Comparison of ENCODE assay signal across 8 cellular contexts in the genomic region with DNA sequence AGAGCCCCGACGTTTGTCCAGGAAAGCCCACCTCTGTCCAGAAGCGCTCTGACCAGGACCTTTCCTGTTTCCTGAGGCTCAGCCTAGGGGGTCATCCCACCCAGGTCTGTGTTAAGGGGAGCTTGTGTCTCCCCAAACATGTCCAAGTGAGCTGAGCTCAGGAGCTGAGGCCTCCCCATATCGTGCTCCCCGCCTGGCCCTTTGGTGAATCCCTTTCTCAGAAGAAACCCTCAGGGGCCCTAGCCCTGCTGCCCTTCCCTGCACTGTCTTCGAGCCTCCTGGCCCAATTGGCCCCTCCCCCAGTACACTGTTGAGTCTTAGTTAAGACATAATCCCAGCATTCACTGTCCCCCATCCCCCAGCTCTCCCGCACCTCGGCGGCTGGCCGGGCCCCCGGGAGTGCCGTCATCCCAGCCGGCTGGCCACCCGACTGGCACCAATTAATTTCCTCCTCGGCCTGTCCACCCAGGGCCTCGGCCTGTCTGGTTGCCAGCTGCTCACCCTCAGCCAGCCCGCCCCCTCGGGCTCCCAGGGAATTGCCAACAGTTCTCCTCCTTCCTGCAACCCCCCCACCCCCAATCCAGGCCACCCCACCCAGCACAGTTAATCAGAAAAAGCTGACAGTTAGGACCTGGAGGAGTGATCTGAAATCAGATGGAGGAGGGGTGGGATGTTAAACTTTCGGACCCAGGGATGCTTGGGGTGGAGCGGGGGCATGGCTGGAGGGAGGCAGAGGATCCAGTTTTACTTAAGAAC. TPM values are rescaled to one million over a fixed set of nuclear protein-coding genes. Genes with fewer than 3 reads are reported as not detected.
DNase-seq lines count a peak whose midpoint lies in the region; ATAC-seq and TF ChIP-seq lines count a peak whose summit lies in the region.

No MANE protein-coding gene starts in this region.

- H2BK120ac ChIP-seq in neuronal stem cell (ENCODE audit: low read depth, low read length): peak overlapping the region; percentile 100

- H3K9me2 ChIP-seq in GM23248 (ENCODE audit: insufficient read depth): no peaks in the 10 kb centered on the region
- no peaks in the 10 kb centered on the region for H3K9me2 ChIP-seq in PC-9 (ENCODE audit: insufficient read depth)

- H3K4me3 ChIP-seq in GM23248: peak overlapping the region; percentile 60
- peak overlapping the region; percentile 51 for H3K4me3 ChIP-seq in PC-9
- peak overlapping the region; percentile 43 to 61 for H3K4me3 ChIP-seq in neuronal stem cell (ENCODE audit: low read length in 2 of 2)

- H3K36me3 ChIP-seq in GM23248 (ENCODE audit: low read depth): no peaks in the 10 kb centered on the region
- no peaks in the 10 kb centered on the region for H3K36me3 ChIP-seq in PC-9 (ENCODE audit: low read depth)
- no peaks in the 10 kb centered on the region for H3K36me3 ChIP-seq in neuronal stem cell (replicated peaks in 1 of 2; ENCODE audit: control insufficient read depth in 2 of 2, insufficient read depth in 2 of 2, low read length in 2 of 2)

- H3K9me3 Mint-ChIP-seq in activated naive CD4-positive, alpha-beta T cell treated with anti-CD3 and anti-CD28 coated beads, Interleukin-2, amount 50 U/mL, for 24 hours: no peaks in the 10 kb centered on the region

- WGBS in GM23248 (ENCODE audit: low coverage in 1 of 2, low lambda C conversion rate in 2 of 2, missing lambda C conversion rate in 2 of 2), 2 experiments: 1 to 2% methylated on average over 20 of the region's 20 CpGs
- WGBS in neuronal stem cell (ENCODE audit: extremely low coverage in 2 of 2, insufficient read length in 2 of 2, insufficient replicate concordance in 1 of 2), 2 donors: no CpG with 5 or more reads among the region's 20 CpGs

- CTCF ChIA-PET in PC-9 (lab: Charles Lee): interaction anchor here (0.6 kb wide), 1 partner anchor 102 kb away, joined by 3 read pairs; no protein-coding TSS in a partner anchor

- H4K20me1 ChIP-seq in GM23248 (ENCODE audit: insufficient read depth): no peaks in the 10 kb centered on the region
- no peaks in the 10 kb centered on the region for H4K20me1 ChIP-seq in PC-9 (ENCODE audit: insufficient read depth)

- H3K27ac ChIP-seq in GM23248 (peak overlapping the region; percentile 91), PC-9 (peak overlapping the region; percentile 99), neuronal stem cell (replicated peaks; ENCODE audit: low read length) (peak overlapping the region; percentile 100)

- H3K23ac ChIP-seq in neuronal stem cell (ENCODE audit: low read depth, low read length, poor library complexity): peak overlapping the region; percentile 96

- intact Hi-C loops in PC-9 (cut with micrococcal nuclease; ENCODE audit: unreplicated experiment): loop anchor here (1.0 to 5.0 kb wide), 2 partner anchors 8 to 376 kb away; no protein-coding TSS in a partner anchor

- POLR2A ChIA-PET in PC-9 (lab: Charles Lee; ENCODE audit: unreplicated experiment): interaction anchor here (0.7 to 1.1 kb wide), 3 partner anchors 8 to 110 kb away, joined by 3 to 9 read pairs (median 5); no protein-coding TSS in a partner anchor

- peak overlapping the region; percentile 89 for H4K91ac ChIP-seq in neuronal stem cell (ENCODE audit: low read depth, low read length, poor library complexity)

- H3K4ac ChIP-seq in neuronal stem cell (ENCODE audit: low read length): peak overlapping the region; percentile 86

- peaks cover 66% of the 10 kb centered on the region for H3K4me1 ChIP-seq in GM23248 (ENCODE audit: insufficient read depth)
- H3K4me1 ChIP-seq in PC-9 (replicated peaks; ENCODE audit: insufficient read depth): peaks cover 76% of the 10 kb centered on the region
- H3K4me1 ChIP-seq in neuronal stem cell (ENCODE audit: control insufficient read depth in 2 of 2, insufficient read depth in 1 of 2, low read depth in 1 of 2, low read length in 2 of 2): peaks cover 27% of the 10 kb centered on the region in 2 donors

- peak overlapping the region; percentile 100 for H2AK5ac ChIP-seq in neuronal stem cell (ENCODE audit: low read depth, low read length)

- no peak for TF ChIP-seq CTCF in PC-9 (conservative IDR thresholded peaks at IDR 0.05)

- no peak for ATAC-seq in GM19452 (IDR thresholded peaks at IDR 0.05; ENCODE audit: unreplicated experiment)

- H3K9me3 ChIP-seq in GM23248 (ENCODE audit: low read depth): no peaks in the 10 kb centered on the region
- H3K9me3 ChIP-seq in PC-9 (ENCODE audit: insufficient read depth, low read depth): no peaks in the 10 kb centered on the region
- H3K9me3 ChIP-seq in neuronal stem cell (replicated peaks in 1 of 2; ENCODE audit: control insufficient read depth in 2 of 2, insufficient read depth in 1 of 2, low read depth in 1 of 2, low read length in 2 of 2): no peaks in the 10 kb centered on the region

- H3K4me3 Mint-ChIP-seq in activated naive CD4-positive, alpha-beta T cell treated with anti-CD3 and anti-CD28 coated beads, Interleukin-2, amount 50 U/mL, for 24 hours: peak overlapping the region; percentile 80

- DNase-seq in ACHN: peak; percentile 79
- DNase-seq in GM23248: peak; percentile 95
- peak; percentile 84 to 88 for DNase-seq in PC-9
- DNase-seq in globus pallidus (ENCODE audit: low spot score): peak; percentile 51
- DNase-seq in neuronal stem cell (ENCODE audit: low spot score): peak; percentile 70
- no peak for DNase-seq in NCI-H1048 (lab: John Stamatoyannopoulos, UW)

- H3K14ac ChIP-seq in neuronal stem cell (ENCODE audit: low read length): peak overlapping the region; percentile 94

- peak overlapping the region; percentile 80 for H3K9ac ChIP-seq in GM23248
- peak overlapping the region; percentile 53 for H3K9ac ChIP-seq in neuronal stem cell (ENCODE audit: low read depth, low read length, poor library complexity)

- peak overlapping the region; percentile 60 for H2AFZ ChIP-seq in GM23248
- no peak overlapping the region for H2AFZ ChIP-seq in PC-9
- H2AFZ ChIP-seq in neuronal stem cell (ENCODE audit: low read length): peak overlapping the region; percentile 84

- H4K8ac ChIP-seq in neuronal stem cell (ENCODE audit: low read depth, low read length): no peak overlapping the region

- H3K27ac Mint-ChIP-seq in activated naive CD4-positive, alpha-beta T cell treated with anti-CD3 and anti-CD28 coated beads, Interleukin-2, amount 50 U/mL, for 24 hours: peak overlapping the region; percentile 84

- peak overlapping the region; percentile 81 for H3K4me2 ChIP-seq in GM23248 (ENCODE audit: unreplicated experiment)
- peak overlapping the region; percentile 85 for H3K4me2 ChIP-seq in PC-9
- peak overlapping the region; percentile 93 for H3K4me2 ChIP-seq in neuronal stem cell (ENCODE audit: insufficient read depth, low read length, poor library complexity, severe bottlenecking)

- no peaks in the 10 kb centered on the region for H3K27me3 ChIP-seq in GM23248 (replicated peaks; ENCODE audit: insufficient read depth)
- H3K27me3 ChIP-seq in PC-9 (ENCODE audit: insufficient read depth, low read depth): no peaks in the 10 kb centered on the region
- H3K27me3 ChIP-seq in neuronal stem cell (ENCODE audit: control insufficient read depth in 3 of 3, insufficient read depth in 3 of 3, low read depth in 1 of 3, low read length in 3 of 3): no peaks in the 10 kb centered on the region

- no peaks in the 10 kb centered on the region for H3K79me1 ChIP-seq in neuronal stem cell (ENCODE audit: low read depth, low read length)

- H3K36me3 Mint-ChIP-seq in activated naive CD4-positive, alpha-beta T cell treated with anti-CD3 and anti-CD28 coated beads, Interleukin-2, amount 50 U/mL, for 24 hours: no peaks in the 10 kb centered on the region

- H3F3A ChIP-seq in GM23248 (ENCODE audit: insufficient read depth) (peaks cover 53% of the 10 kb centered on the region), PC-9 (ENCODE audit: insufficient read depth, low read depth) (peaks cover 75% of the 10 kb centered on the region)

- in situ Hi-C loops in ACHN (cut with HindIII; ENCODE audit: low pct_ligation_motif_present, low pct_unique_long_range_greater_than_20kb, low sequenced_read_pairs): no loop called here
- in situ Hi-C loops in GM23248 (cut with MboI): no loop called here

- peak overlapping the region; percentile 100 for H2BK5ac ChIP-seq in neuronal stem cell (ENCODE audit: low read length)

- peak overlapping the region; percentile 97 for H2BK12ac ChIP-seq in neuronal stem cell (ENCODE audit: low read length)

- peak overlapping the region; percentile 96 for H3K18ac ChIP-seq in neuronal stem cell (ENCODE audit: low read length)

- no TSS peak for BruUV-seq in PC-9 (replicated peaks; lab: Mats Ljungman, UMichigan)

- peaks cover 62% of the 10 kb centered on the region for H3K4me1 Mint-ChIP-seq in activated naive CD4-positive, alpha-beta T cell treated with anti-CD3 and anti-CD28 coated beads, Interleukin-2, amount 50 U/mL, for 24 hours

- H2BK15ac ChIP-seq in neuronal stem cell (ENCODE audit: low read length): peak overlapping the region; percentile 100

- no peaks in the 10 kb centered on the region for H3K27me3 Mint-ChIP-seq in activated naive CD4-positive, alpha-beta T cell treated with anti-CD3 and anti-CD28 coated beads, Interleukin-2, amount 50 U/mL, for 24 hours

- H3K79me2 ChIP-seq in GM23248 (ENCODE audit: insufficient read depth) (peaks cover 7% of the 10 kb centered on the region; the same call in 1 of the 2 replicates), PC-9 (ENCODE audit: low read depth) (peaks cover 40% of the 10 kb centered on the region)

RNA-seq across cellular contexts. Expression of gene IER2, which starts 13.6 kb away (rescaled TPM):
- total RNA-seq in GM23248 (2014; rRNA removed; shearing (Covaris generic)): 27.8 and 30.4 TPM in 2 replicates
- 84.0 and 88.6 TPM in 2 replicates for polyA plus RNA-seq in GM23248 (2016; fragmentation: Nextera tagmentation; extraction: Ambion mirVana)
- total RNA-seq in PC-9 (2021): 72.7 and 95.5 TPM in 2 replicates
- polyA plus RNA-seq in neuronal stem cell (2013, experiment 1 of 2): 64.6 TPM
- polyA plus RNA-seq in neuronal stem cell (2013, experiment 2 of 2): 64.5 TPM

RNA-seq across cellular contexts. Expression of gene STX10, which starts 13.6 kb away (rescaled TPM):
- total RNA-seq in GM23248 (2014; rRNA removed; shearing (Covaris generic)): 56.4 and 80.5 TPM in 2 replicates
- 55.6 and 62.4 TPM in 2 replicates for polyA plus RNA-seq in GM23248 (2016; fragmentation: Nextera tagmentation; extraction: Ambion mirVana)
- 86.2 and 89.6 TPM in 2 replicates for total RNA-seq in PC-9 (2021)
- polyA plus RNA-seq in neuronal stem cell (2013, experiment 1 of 2): 35.3 TPM
- polyA plus RNA-seq in neuronal stem cell (2013, experiment 2 of 2): 33.1 TPM

RNA-seq across cellular contexts. Expression of gene NACC1, which starts 45.7 kb away (rescaled TPM):
- 104 and 105 TPM in 2 replicates for total RNA-seq in GM23248 (2014; rRNA removed; shearing (Covaris generic))
- polyA plus RNA-seq in GM23248 (2016; fragmentation: Nextera tagmentation; extraction: Ambion mirVana): 1.4 and 2.6 TPM in 2 replicates
- 101 and 133 TPM in 2 replicates for total RNA-seq in PC-9 (2021)
- 123 TPM for polyA plus RNA-seq in neuronal stem cell (2013, experiment 1 of 2)
- 121 TPM for polyA plus RNA-seq in neuronal stem cell (2013, experiment 2 of 2)

RNA-seq across cellular contexts. Expression of gene TRMT1, which starts 47.2 kb away (rescaled TPM):
- 30.4 and 33.0 TPM in 2 replicates for total RNA-seq in GM23248 (2014; rRNA removed; shearing (Covaris generic))
- polyA plus RNA-seq in GM23248 (2016; fragmentation: Nextera tagmentation; extraction: Ambion mirVana): 27.0 and 31.8 TPM in 2 replicates
- 44.1 and 51.1 TPM in 2 replicates for total RNA-seq in PC-9 (2021)
- 22.9 TPM for polyA plus RNA-seq in neuronal stem cell (2013, experiment 1 of 2)
- 24.4 TPM for polyA plus RNA-seq in neuronal stem cell (2013, experiment 2 of 2)
